8 cellular contexts compared by ENCODE assay signal in genomic region chr19:40420451-40420765, GRCh38. TPM values are rescaled to one million over a fixed set of nuclear protein-coding genes. Genes with fewer than 3 reads are reported as not detected.
DNase-seq lines count a peak whose midpoint lies in the region; ATAC-seq and TF ChIP-seq lines count a peak whose summit lies in the region.

No MANE protein-coding gene starts in this region.

- no peak for TF ChIP-seq POLR2A in upper lobe of left lung (IDR thresholded peaks at IDR 0.05)

- no CpG with 5 or more reads among the region's 14 CpGs for WGBS in mesendoderm (ENCODE audit: extremely low coverage, insufficient coverage, low lambda C conversion rate)
- 56 to 58% methylated on average over 14 of the region's 14 CpGs for WGBS in upper lobe of left lung, 2 donors

- H2BK15ac ChIP-seq in mesendoderm (replicated peaks; ENCODE audit: low read depth) = no peak overlapping the region

- H3K4me3 ChIP-seq in astrocyte of the spinal cord (ENCODE audit: low read depth, low read length) (peak overlapping the region; percentile 57), mesendoderm (ENCODE audit: low read length) (no peak overlapping the region), upper lobe of left lung (peak overlapping the region; percentile 42 to 75 (median 66))

- in situ Hi-C loops in astrocyte of the spinal cord (cut with HindIII; ENCODE audit: low sequenced_read_pairs) = no loop called here

- TF ChIP-seq EP300 in upper lobe of left lung (IDR thresholded peaks at IDR 0.05) = no peak

- H3K23ac ChIP-seq in mesendoderm (ENCODE audit: low read length) = no peak overlapping the region

- H3K27ac Mint-ChIP-seq in activated naive CD4-positive, alpha-beta T cell treated with anti-CD3 and anti-CD28 coated beads, Interleukin-2, amount 50 U/mL, for 24 hours = peak overlapping the region; percentile 65

- H3K9me3 ChIP-seq in upper lobe of left lung = no peaks in the 10 kb centered on the region

- DNase-seq in activated naive CD4-positive, alpha-beta T cell treated with anti-CD3 and anti-CD28 coated beads, Interleukin-2, amount 50 U/mL, for 16 hours = no peak
- DNase-seq in astrocyte of the spinal cord (ENCODE audit: low read depth, low spot score) = no peak
- DNase-seq in mesendoderm = no peak
- no peak for DNase-seq in upper lobe of left lung
- no peak for DNase-seq in GM03348 (ENCODE audit: low spot score)
- no peak for DNase-seq in inferior parietal cortex (ENCODE audit: extremely low spot score)

- peak overlapping the region; percentile 99 for H3K27ac ChIP-seq in mesendoderm (ENCODE audit: low read depth, low read length)
- H3K27ac ChIP-seq in upper lobe of left lung = peak overlapping the region; percentile 97 to 100 (median 99)

- TF ChIP-seq CTCF in astrocyte of the spinal cord (IDR thresholded peaks at IDR 0.05; ENCODE audit: low read depth, low read length) (no peak), upper lobe of left lung (IDR thresholded peaks at IDR 0.05) (no peak)

- H2AK5ac ChIP-seq in mesendoderm (ENCODE audit: low read length) = no peak overlapping the region

- no peak overlapping the region for H4K5ac ChIP-seq in mesendoderm (ENCODE audit: low read length)

- H3K9me3 Mint-ChIP-seq in activated naive CD4-positive, alpha-beta T cell treated with anti-CD3 and anti-CD28 coated beads, Interleukin-2, amount 50 U/mL, for 24 hours = no peaks in the 10 kb centered on the region

- no peaks in the 10 kb centered on the region for H3K27me3 Mint-ChIP-seq in activated naive CD4-positive, alpha-beta T cell treated with anti-CD3 and anti-CD28 coated beads, Interleukin-2, amount 50 U/mL, for 24 hours

- H3K36me3 Mint-ChIP-seq in activated naive CD4-positive, alpha-beta T cell treated with anti-CD3 and anti-CD28 coated beads, Interleukin-2, amount 50 U/mL, for 24 hours = peaks cover 6% of the 10 kb centered on the region

- no peak overlapping the region for H3K4me2 ChIP-seq in mesendoderm (ENCODE audit: low read length)

- peak overlapping the region; percentile 98 for H3K4me3 Mint-ChIP-seq in activated naive CD4-positive, alpha-beta T cell treated with anti-CD3 and anti-CD28 coated beads, Interleukin-2, amount 50 U/mL, for 24 hours

- no peak overlapping the region for H4K8ac ChIP-seq in mesendoderm (ENCODE audit: low read depth, low read length)

- ATAC-seq in upper lobe of left lung (ENCODE audit: low FRiP score in 2 of 2) (no peak), HG03354 (IDR thresholded peaks at IDR 0.05; ENCODE audit: poor library complexity, severe bottlenecking, unreplicated experiment) (no peak)

- no peaks in the 10 kb centered on the region for H3K79me2 ChIP-seq in mesendoderm (ENCODE audit: control insufficient read depth, insufficient read depth, low read length)

- H2BK5ac ChIP-seq in mesendoderm (ENCODE audit: low read length) = no peak overlapping the region

- H3K56ac ChIP-seq in mesendoderm (ENCODE audit: low read length) = no peak overlapping the region

- H2BK120ac ChIP-seq in mesendoderm (ENCODE audit: low read depth, low read length) = no peak overlapping the region

- H3K79me1 ChIP-seq in mesendoderm (ENCODE audit: low read length) = peaks cover 2% of the 10 kb centered on the region

- H3K4me1 Mint-ChIP-seq in activated naive CD4-positive, alpha-beta T cell treated with anti-CD3 and anti-CD28 coated beads, Interleukin-2, amount 50 U/mL, for 24 hours = peaks cover 30% of the 10 kb centered on the region

- H3K18ac ChIP-seq in mesendoderm (ENCODE audit: low read length) = peak overlapping the region; percentile 52

- H3K9ac ChIP-seq in mesendoderm (ENCODE audit: low read length) = no peak overlapping the region

- H3K4me1 ChIP-seq in mesendoderm (ENCODE audit: control insufficient read depth, low read depth, low read length) = no peaks in the 10 kb centered on the region
- peaks cover 61 to 81% (median 74%) of the 10 kb centered on the region in 4 donors for H3K4me1 ChIP-seq in upper lobe of left lung

- H3K36me3 ChIP-seq in mesendoderm (ENCODE audit: control insufficient read depth, insufficient read depth, low read length) = peaks cover 2% of the 10 kb centered on the region
- peaks cover 9 to 21% (median 11%) of the 10 kb centered on the region in 4 donors for H3K36me3 ChIP-seq in upper lobe of left lung

- H3K4ac ChIP-seq in mesendoderm (ENCODE audit: low read depth, low read length) = no peak overlapping the region

- H3K27me3 ChIP-seq in mesendoderm (ENCODE audit: insufficient read depth, low read length, poor library complexity) (no peaks in the 10 kb centered on the region), upper lobe of left lung (no peaks in the 10 kb centered on the region)

RNA-seq across cellular contexts. Expression of gene SERTAD1, which starts 5.4 kb away (rescaled TPM):
- polyA plus RNA-seq in mesendoderm (2013, experiment 1 of 2) = 2.3 TPM
- 2.5 TPM for polyA plus RNA-seq in mesendoderm (2013, experiment 2 of 2)
- total RNA-seq in upper lobe of left lung = 10 to 100 TPM in 4 of 6 donors, 1 to 10 TPM in 2; 2.1 to 37.5 (median 18.4) TPM

RNA-seq across cellular contexts. Expression of gene PRX, which starts 7.2 kb away (rescaled TPM):
- 1.1 TPM for polyA plus RNA-seq in mesendoderm (2013, experiment 1 of 2)
- polyA plus RNA-seq in mesendoderm (2013, experiment 2 of 2) = 1.5 TPM
- 100 to 1,000 TPM in 1 of 6 donors, 10 to 100 TPM in 5; 30.1 to 146 (median 51.5) TPM for total RNA-seq in upper lobe of left lung

RNA-seq across cellular contexts. Expression of gene SERTAD3, which starts 23.7 kb away (rescaled TPM):
- polyA plus RNA-seq in mesendoderm (2013, experiment 1 of 2) = 8.4 TPM
- polyA plus RNA-seq in mesendoderm (2013, experiment 2 of 2) = 8.1 TPM
- 10 to 100 TPM in 5 of 6 donors, 1 to 10 TPM in 1; 8.9 to 44.5 (median 21.9) TPM for total RNA-seq in upper lobe of left lung

RNA-seq across cellular contexts. Expression of gene HIPK4, which starts 30.4 kb away (rescaled TPM):
- 0.11 TPM for polyA plus RNA-seq in mesendoderm (2013, experiment 1 of 2)
- polyA plus RNA-seq in mesendoderm (2013, experiment 2 of 2) = 0.14 TPM
- 1 to 10 TPM in 1 of 6 donors, under 1 TPM in 4, not detected in 1; 0.17 to 1.0 (median 0.46) TPM for total RNA-seq in upper lobe of left lung

RNA-seq across cellular contexts. Expression of gene BLVRB, which starts 45.1 kb away (rescaled TPM):
- 19.8 TPM for polyA plus RNA-seq in mesendoderm (2013, experiment 1 of 2)
- 20.7 TPM for polyA plus RNA-seq in mesendoderm (2013, experiment 2 of 2)
- 100 to 1,000 TPM in 5 of 6 donors, 10 to 100 TPM in 1; 77.5 to 379 (median 223) TPM for total RNA-seq in upper lobe of left lung
